Comparison of ENCODE assay signal across 12 cellular contexts in genomic region chr21:39384674-39385298, GRCh38. TPM values are rescaled to one million over a fixed set of nuclear protein-coding genes. Genes with fewer than 3 reads are reported as not detected.
DNase-seq lines count a peak whose midpoint lies in the region; ATAC-seq, FAIRE-seq and TF ChIP-seq lines count a peak whose summit lies in the region.
"Had no signal": no experiment of that assay in that cellular context is flagged by ENCODE, and none has a peak within 500 bp of the region (broad histone marks: within the 10 kb centered on the region; RNA-seq: fewer than 3 reads in every experiment).

No MANE protein-coding gene starts in this region.

- H3K27ac ChIP-seq in skeletal muscle tissue (ENCODE audit: low read depth, low read length), result peak overlapping the region; percentile 74

- H3K9me3 Mint-ChIP-seq in activated CD4-positive, alpha-beta T cell treated with anti-CD3 and anti-CD28 coated beads for 36 hours (ENCODE audit: low read depth), result no peaks in the 10 kb centered on the region
- H3K9me3 Mint-ChIP-seq in effector memory CD8-positive, alpha-beta T cell, result no peaks in the 10 kb centered on the region
- H3K9me3 Mint-ChIP-seq in mesothelial cell of epicardium, result no peaks in the 10 kb centered on the region
- H3K9me3 Mint-ChIP-seq: naive B cell had no signal

- H3K4me3 ChIP-seq in skeletal muscle tissue (ENCODE audit: low read length in 3 of 3), result peak overlapping the region; percentile 62 to 73 (median 73)

- no peaks in the 10 kb centered on the region for H3K27me3 ChIP-seq in skeletal muscle tissue (ENCODE audit: control insufficient read depth in 3 of 3, insufficient read depth in 3 of 3, low read length in 3 of 3)

- H3K4me1 Mint-ChIP-seq in activated CD4-positive, alpha-beta T cell treated with anti-CD3 and anti-CD28 coated beads for 36 hours, result peaks cover 40% of the 10 kb centered on the region
- peaks cover 24 to 33% of the 10 kb centered on the region in 2 donors for H3K4me1 Mint-ChIP-seq in effector memory CD8-positive, alpha-beta T cell (ENCODE audit: low read depth in 2 of 2)
- H3K4me1 Mint-ChIP-seq in mesothelial cell of epicardium, result peaks cover 26% of the 10 kb centered on the region

- intact Hi-C loops in activated CD4-positive, alpha-beta T cell treated with anti-CD3 and anti-CD28 coated beads for 36 hours (cut with DNase I, micrococcal nuclease), result loop anchor here (5.0 to 10.0 kb wide), 2 partner anchors 58 to 620 kb away; no protein-coding TSS in a partner anchor

- no peaks in the 10 kb centered on the region for H3K27me3 Mint-ChIP-seq in activated CD4-positive, alpha-beta T cell treated with anti-CD3 and anti-CD28 coated beads for 36 hours
- H3K27me3 Mint-ChIP-seq in effector memory CD8-positive, alpha-beta T cell, result no peaks in the 10 kb centered on the region
- no peaks in the 10 kb centered on the region for H3K27me3 Mint-ChIP-seq in mesothelial cell of epicardium (ENCODE audit: low read depth)
- H3K27me3 Mint-ChIP-seq: naive B cell had no signal

- peak overlapping the region; percentile 77 to 89 (median 80) for H3K9ac ChIP-seq in skeletal muscle tissue (ENCODE audit: low read depth in 1 of 3, low read length in 3 of 3)

- POLR2A ChIA-PET in activated CD4-positive, alpha-beta T cell treated with anti-CD3 and anti-CD28 coated beads for 36 hours (lab: Charles Lee), result no interaction called here

- no peak for ATAC-seq in activated CD4-positive, alpha-beta T cell treated with anti-CD3 and anti-CD28 coated beads for 36 hours
- no peak for ATAC-seq in effector memory CD8-positive, alpha-beta T cell (replicated peaks)

- H3K4me1 ChIP-seq in skeletal muscle tissue (ENCODE audit: control insufficient read depth in 3 of 3, insufficient read depth in 3 of 3, low read length in 3 of 3), result peaks cover 23 to 37% (median 25%) of the 10 kb centered on the region in 3 donors

- CTCF ChIA-PET in activated CD4-positive, alpha-beta T cell treated with anti-CD3 and anti-CD28 coated beads for 36 hours (lab: Charles Lee), result interaction anchor here (0.6 kb wide), 2 partner anchors 36 to 66 kb away, joined by 3 read pairs; no protein-coding TSS in a partner anchor

- H3K27ac Mint-ChIP-seq in activated CD4-positive, alpha-beta T cell treated with anti-CD3 and anti-CD28 coated beads for 36 hours, result peak overlapping the region; percentile 3
- H3K27ac Mint-ChIP-seq in effector memory CD8-positive, alpha-beta T cell, result no peak overlapping the region
- H3K27ac Mint-ChIP-seq in mesothelial cell of epicardium, result no peak overlapping the region

- DNase-seq in activated CD4-positive, alpha-beta T cell treated with anti-CD3 and anti-CD28 coated beads for 36 hours, result peak; percentile 22
- DNase-seq in activated CD4-positive, alpha-beta T cell treated with anti-CD3 and anti-CD28 coated beads, Interleukin-2, amount 50 U/mL, for 48 hours, result no peak
- DNase-seq in RCC 7860 (ENCODE audit: low spot score) (peak; percentile 54), DMS153 treated with DMSO at 0.1 percent for 48 hours (lab: John Stamatoyannopoulos, UW; ENCODE audit: unreplicated experiment) (no peak), NCI-H1694 treated with DMSO at 0.1 percent for 48 hours (lab: John Stamatoyannopoulos, UW) (no peak), mesothelial cell of epicardium (ENCODE audit: low spot score in 2 of 2, unreplicated experiment in 2 of 2) (no peak)
- no peak for DNase-seq in effector memory CD8-positive, alpha-beta T cell
- DNase-seq: aorta, naive B cell, NCI-H446 treated with DMSO at 0.1 percent for 48 hours, T-helper 9 cell had no signal

- peaks cover 0 to 3% (median 0%) of the 10 kb centered on the region in 3 donors for H3K36me3 ChIP-seq in skeletal muscle tissue (ENCODE audit: control insufficient read depth in 3 of 3, insufficient read depth in 3 of 3, low read length in 3 of 3)

- no peak overlapping the region for H3K4me3 Mint-ChIP-seq in activated CD4-positive, alpha-beta T cell treated with anti-CD3 and anti-CD28 coated beads for 36 hours
- peak overlapping the region; percentile 38 to 61 for H3K4me3 Mint-ChIP-seq in effector memory CD8-positive, alpha-beta T cell
- no peak overlapping the region for H3K4me3 Mint-ChIP-seq in mesothelial cell of epicardium

- peaks cover 2% of the 10 kb centered on the region for H3K36me3 Mint-ChIP-seq in activated CD4-positive, alpha-beta T cell treated with anti-CD3 and anti-CD28 coated beads for 36 hours (ENCODE audit: low read depth)
- peaks cover 28% of the 10 kb centered on the region for H3K36me3 Mint-ChIP-seq in effector memory CD8-positive, alpha-beta T cell (ENCODE audit: insufficient read depth)
- H3K36me3 Mint-ChIP-seq in mesothelial cell of epicardium, result peaks cover 5% of the 10 kb centered on the region
- H3K36me3 Mint-ChIP-seq: naive B cell had no signal

- no peaks in the 10 kb centered on the region for H3K9me3 ChIP-seq in skeletal muscle tissue (ENCODE audit: control insufficient read depth in 3 of 3, low read length in 3 of 3)

- no peak for TF ChIP-seq CTCF in mesothelial cell of epicardium (IDR thresholded peaks at IDR 0.05; ENCODE audit: unreplicated experiment)

- no peak for FAIRE-seq in RCC 7860 (lab: Jason Lieb, UNC)

RNA-seq across cellular contexts. Expression of gene HMGN1, which starts 35.9 kb away (rescaled TPM):
- 100 to 1,000 TPM; 335 to 419 TPM for total RNA-seq in activated CD4-positive, alpha-beta T cell treated with anti-CD3 and anti-CD28 coated beads for 36 hours
- total RNA-seq in skeletal muscle tissue (87.7 TPM), mesothelial cell of epicardium (459 to 483 TPM (median 479 TPM) in 3 replicates)

Comparison
In these comparisons a context has a peak if more than half of its experiments do, and no peak if none do; other contexts are left out.
1. DNase-seq: peak in activated CD4-positive, alpha-beta T cell treated with anti-CD3 and anti-CD28 coated beads for 36 hours (single experiment) and RCC 7860 (single experiment); none in activated CD4-positive, alpha-beta T cell treated with anti-CD3 and anti-CD28 coated beads, Interleukin-2, amount 50 U/mL, for 48 hours (0 of 2), effector memory CD8-positive, alpha-beta T cell (0 of 3), DMS153 treated with DMSO at 0.1 percent for 48 hours (single experiment), NCI-H1694 treated with DMSO at 0.1 percent for 48 hours (single experiment) and mesothelial cell of epicardium (0 of 2).
2. H3K4me3 Mint-ChIP-seq: peak in effector memory CD8-positive, alpha-beta T cell (2 of 2); none in activated CD4-positive, alpha-beta T cell treated with anti-CD3 and anti-CD28 coated beads for 36 hours (single experiment) and mesothelial cell of epicardium (single experiment).